ENCODE assay signal across 18 cellular contexts in the genomic region with DNA sequence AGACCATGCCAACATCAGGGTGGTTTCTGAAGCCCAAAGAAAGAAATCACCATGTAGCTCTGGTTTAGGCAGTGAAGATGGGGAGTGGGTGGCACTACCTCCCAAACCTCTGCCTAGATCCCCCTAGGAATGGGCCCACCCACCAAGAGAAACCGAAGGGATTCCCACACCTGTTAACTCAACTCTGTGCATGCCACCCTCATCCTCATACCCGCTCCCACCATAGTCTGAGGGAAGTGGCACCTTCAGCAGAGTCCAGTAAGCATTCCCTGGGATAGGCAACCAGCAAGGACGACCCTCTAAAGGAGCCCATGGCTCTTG. TPM values are rescaled to one million over a fixed set of nuclear protein-coding genes. Genes with fewer than 3 reads are reported as not detected.
DNase-seq lines count a peak whose midpoint lies in the region; ATAC-seq, FAIRE-seq and TF ChIP-seq lines count a peak whose summit lies in the region.
"Had no signal": no experiment of that assay in that cellular context is flagged by ENCODE, and none has a peak within 500 bp of the region (broad histone marks: within the 10 kb centered on the region; RNA-seq: fewer than 3 reads in every experiment).

No MANE protein-coding gene starts in this region.

- intact Hi-C loops in CD4-positive, alpha-beta memory T cell (cut with micrococcal nuclease), result loop anchor here (10.0 kb wide), 1 partner anchor 103 kb away; no protein-coding TSS in a partner anchor

- H3K9me3 Mint-ChIP-seq in CD4-positive, alpha-beta memory T cell, result no peaks in the 10 kb centered on the region
- H3K9me3 Mint-ChIP-seq in GM23338 (no peaks in the 10 kb centered on the region), brain (peaks cover 0 to 2% (median 0%) of the 10 kb centered on the region in 5 experiments)

- no peak overlapping the region for H3K27ac ChIP-seq in CD4-positive, alpha-beta memory T cell (ENCODE audit: low read depth, low read length)
- H3K27ac ChIP-seq in GM23338 (ENCODE audit: low read depth) (no peak overlapping the region), neural cell (ENCODE audit: low read length) (no peak overlapping the region)
- H3K27ac ChIP-seq: C4-2B, GM23248 had no signal

- no peaks in the 10 kb centered on the region for H3K9me3 ChIP-seq in CD4-positive, alpha-beta memory T cell (ENCODE audit: control insufficient read depth in 1 of 2, low read length in 2 of 2)
- H3K9me3 ChIP-seq in neural cell (ENCODE audit: low read length), result no peaks in the 10 kb centered on the region

- CTCF ChIA-PET in CD4-positive, alpha-beta memory T cell (lab: Charles Lee; ENCODE audit: partially characterized antibody), result interaction anchor here (1.2 to 4.9 kb wide), 4 partner anchors 13 to 259 kb away, joined by 5 to 140 read pairs (median 6); no protein-coding TSS in a partner anchor

- H3K4me2 ChIP-seq in GM23338, result peak overlapping the region; percentile 89
- H3K4me2 ChIP-seq in neural cell (ENCODE audit: low read length), result no peak overlapping the region

- peaks cover 46% of the 10 kb centered on the region for H3K27me3 ChIP-seq in CD4-positive, alpha-beta memory T cell (ENCODE audit: insufficient read depth, low read length)
- H3K27me3 ChIP-seq in GM23338 (ENCODE audit: insufficient read depth) (peaks cover 70% of the 10 kb centered on the region), neural cell (ENCODE audit: insufficient read depth, low read depth, low read length) (peaks cover 30% of the 10 kb centered on the region)

- H3K36me3 Mint-ChIP-seq in CD4-positive, alpha-beta memory T cell, result no peaks in the 10 kb centered on the region
- H3K36me3 Mint-ChIP-seq in GM23338 (ENCODE audit: low read depth) (no peaks in the 10 kb centered on the region), brain (no peaks in the 10 kb centered on the region)

- peaks cover 4% of the 10 kb centered on the region; the same call in 1 of the 2 replicates for H4K20me1 ChIP-seq in GM23338 (replicated peaks; ENCODE audit: insufficient read depth)
- H4K20me1 ChIP-seq in neural cell (ENCODE audit: insufficient read depth), result no peaks in the 10 kb centered on the region

- H3K4me3 ChIP-seq in CD4-positive, alpha-beta memory T cell (ENCODE audit: low read length in 2 of 2), result no peak overlapping the region
- peak overlapping the region; percentile 74 for H3K4me3 ChIP-seq in GM23338
- H3K4me3 ChIP-seq in neural cell (ENCODE audit: low read length), result peak overlapping the region; percentile 74
- H3K4me3 ChIP-seq: GM23248 had no signal

- H2AFZ ChIP-seq in GM23338, result 0 out of 2 replicates have a peak overlapping the region, but pooled peaks have one; percentile 90
- H2AFZ ChIP-seq in neural cell (ENCODE audit: low read depth, low read length), result no peak overlapping the region
- H2AFZ ChIP-seq: GM23248 had no signal

- no peaks in the 10 kb centered on the region for H3K9me2 ChIP-seq in GM23338 (ENCODE audit: insufficient read depth)
- H3K9me2 ChIP-seq in neural cell (ENCODE audit: insufficient read depth, low read length), result no peaks in the 10 kb centered on the region

- DNase-seq in CD4-positive, alpha-beta memory T cell, result no peak
- no peak for DNase-seq in GM23338 (ENCODE audit: low spot score)
- no peak for DNase-seq in activated CD8-positive, alpha-beta memory T cell treated with anti-CD3 and anti-CD28 coated beads for 24 hours
- no peak for DNase-seq in RCC 7860 (ENCODE audit: low spot score)
- DNase-seq: activated CD4-positive, alpha-beta T cell treated with anti-CD3 and anti-CD28 coated beads, Interleukin-2, amount 50 U/mL, for 48 hours; activated naive CD4-positive, alpha-beta T cell; effector CD4-positive, alpha-beta T cell; EL; GM23248; Karpas-422; left ventricle myocardium superior; NCI-H1436 treated with DMSO at 0.1 percent for 48 hours; NCI-H226; SHP77 had no signal

- peak overlapping the region; percentile 63 for H3K9ac ChIP-seq in neural cell (ENCODE audit: low read length)
- H3K9ac ChIP-seq: GM23248 had no signal

- no peak for TF ChIP-seq RAD21 in neural cell (conservative IDR thresholded peaks at IDR 0.05)

- H3K79me2 ChIP-seq in GM23338 (replicated peaks; ENCODE audit: insufficient read depth), result no peaks in the 10 kb centered on the region
- peaks cover 6% of the 10 kb centered on the region for H3K79me2 ChIP-seq in neural cell (replicated peaks; ENCODE audit: insufficient read depth, low read length)

- ATAC-seq in GM23338, result no peak
- ATAC-seq in GM21825 (IDR thresholded peaks at IDR 0.05; ENCODE audit: unreplicated experiment), result no peak

- no peak for TF ChIP-seq CTCF in GM23338 (conservative IDR thresholded peaks at IDR 0.05; ENCODE audit: low read depth in 2 of 2)
- no peak for TF ChIP-seq CTCF in brain (conservative IDR thresholded peaks at IDR 0.05)
- no peak for TF ChIP-seq CTCF in neural cell (IDR thresholded peaks at IDR 0.05; ENCODE audit: poor library complexity, severe bottlenecking)

- H3K27ac Mint-ChIP-seq in CD4-positive, alpha-beta memory T cell, result no peak overlapping the region
- H3K27ac Mint-ChIP-seq in GM23338 (no peak overlapping the region), brain (peak overlapping the region in 3 of 5 experiments; percentile 60 to 79 (median 73))

- no peaks in the 10 kb centered on the region for H3K36me3 ChIP-seq in CD4-positive, alpha-beta memory T cell (ENCODE audit: insufficient read depth, low read length)
- H3K36me3 ChIP-seq in GM23338 (ENCODE audit: insufficient read depth) (no peaks in the 10 kb centered on the region), neural cell (ENCODE audit: insufficient read depth, low read length) (no peaks in the 10 kb centered on the region)

- H3K4me1 Mint-ChIP-seq in CD4-positive, alpha-beta memory T cell, result peaks cover 8 to 33% (median 15%) of the 10 kb centered on the region in 4 donors
- peaks cover 33% of the 10 kb centered on the region for H3K4me1 Mint-ChIP-seq in GM23338
- H3K4me1 Mint-ChIP-seq in brain, result peaks cover 35% of the 10 kb centered on the region

- peak overlapping the region; percentile 52 to 79 (median 68) for H3K4me3 Mint-ChIP-seq in CD4-positive, alpha-beta memory T cell
- H3K4me3 Mint-ChIP-seq in GM23338 (peak overlapping the region; percentile 74), brain (peak overlapping the region; percentile 73 to 84 (median 78))

- H3K27me3 Mint-ChIP-seq in CD4-positive, alpha-beta memory T cell, result peaks cover 44 to 53% of the 10 kb centered on the region in 2 donors
- H3K27me3 Mint-ChIP-seq in GM23338 (ENCODE audit: insufficient read depth, low read depth, poor library complexity) (peaks cover 58% of the 10 kb centered on the region), brain (peaks cover 59% of the 10 kb centered on the region)

- peaks cover 8% of the 10 kb centered on the region for H3K4me1 ChIP-seq in CD4-positive, alpha-beta memory T cell (ENCODE audit: insufficient read depth, low read length)
- peaks cover 32% of the 10 kb centered on the region for H3K4me1 ChIP-seq in GM23338 (ENCODE audit: insufficient read depth)

- POLR2A ChIA-PET in CD4-positive, alpha-beta memory T cell (lab: Charles Lee; ENCODE audit: partially characterized antibody), result no interaction called here

- no peak for FAIRE-seq in RCC 7860 (lab: Jason Lieb, UNC)

- no peak for TF ChIP-seq EP300 in neural cell (conservative IDR thresholded peaks at IDR 0.05; ENCODE audit: poor library complexity, severe bottlenecking)

- H3F3A ChIP-seq in GM23338 (replicated peaks; ENCODE audit: low read depth) (peaks cover 3% of the 10 kb centered on the region; the same call in 1 of the 2 replicates), neural cell (ENCODE audit: insufficient read depth, low read length, poor library complexity, severe bottlenecking) (no peaks in the 10 kb centered on the region)

TF ChIP-seq in GM23338, 12 proteins besides CTCF, POLR2A, EP300 and RAD21 (continues in another document):
- no peak for TF ChIP-seq CREB1 (CRISPR knock-in tag; IDR thresholded peaks at IDR 0.05; ENCODE audit: low read depth)

TF ChIP-seq in neural cell, 6 proteins besides CTCF, POLR2A, EP300 and RAD21:
- TF ChIP-seq POLR2AphosphoS5 (IDR thresholded peaks at IDR 0.05), result no peak
- TF ChIP-seq SMC3 (conservative IDR thresholded peaks at IDR 0.05; ENCODE audit: poor library complexity), result no peak
- TF ChIP-seq, protein P1, sequence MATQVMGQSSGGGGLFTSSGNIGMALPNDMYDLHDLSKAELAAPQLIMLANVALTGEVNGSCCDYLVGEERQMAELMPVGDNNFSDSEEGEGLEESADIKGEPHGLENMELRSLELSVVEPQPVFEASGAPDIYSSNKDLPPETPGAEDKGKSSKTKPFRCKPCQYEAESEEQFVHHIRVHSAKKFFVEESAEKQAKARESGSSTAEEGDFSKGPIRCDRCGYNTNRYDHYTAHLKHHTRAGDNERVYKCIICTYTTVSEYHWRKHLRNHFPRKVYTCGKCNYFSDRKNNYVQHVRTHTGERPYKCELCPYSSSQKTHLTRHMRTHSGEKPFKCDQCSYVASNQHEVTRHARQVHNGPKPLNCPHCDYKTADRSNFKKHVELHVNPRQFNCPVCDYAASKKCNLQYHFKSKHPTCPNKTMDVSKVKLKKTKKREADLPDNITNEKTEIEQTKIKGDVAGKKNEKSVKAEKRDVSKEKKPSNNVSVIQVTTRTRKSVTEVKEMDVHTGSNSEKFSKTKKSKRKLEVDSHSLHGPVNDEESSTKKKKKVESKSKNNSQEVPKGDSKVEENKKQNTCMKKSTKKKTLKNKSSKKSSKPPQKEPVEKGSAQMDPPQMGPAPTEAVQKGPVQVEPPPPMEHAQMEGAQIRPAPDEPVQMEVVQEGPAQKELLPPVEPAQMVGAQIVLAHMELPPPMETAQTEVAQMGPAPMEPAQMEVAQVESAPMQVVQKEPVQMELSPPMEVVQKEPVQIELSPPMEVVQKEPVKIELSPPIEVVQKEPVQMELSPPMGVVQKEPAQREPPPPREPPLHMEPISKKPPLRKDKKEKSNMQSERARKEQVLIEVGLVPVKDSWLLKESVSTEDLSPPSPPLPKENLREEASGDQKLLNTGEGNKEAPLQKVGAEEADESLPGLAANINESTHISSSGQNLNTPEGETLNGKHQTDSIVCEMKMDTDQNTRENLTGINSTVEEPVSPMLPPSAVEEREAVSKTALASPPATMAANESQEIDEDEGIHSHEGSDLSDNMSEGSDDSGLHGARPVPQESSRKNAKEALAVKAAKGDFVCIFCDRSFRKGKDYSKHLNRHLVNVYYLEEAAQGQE (IDR thresholded peaks at IDR 0.05; ENCODE audit: borderline replicate concordance), result no peak
- no peak for TF ChIP-seq MXI1 (conservative IDR thresholded peaks at IDR 0.05; ENCODE audit: poor library complexity, severe bottlenecking)
- TF ChIP-seq EZH2 (IDR thresholded peaks at IDR 0.05; ENCODE audit: borderline replicate concordance, insufficient read depth, low read length, poor library complexity, severe bottlenecking), result no peak
- no peak for TF ChIP-seq TAF1 (IDR thresholded peaks at IDR 0.05; ENCODE audit: low read depth)

RNA-seq across cellular contexts. Expression of a gene that starts 1.7 kb away (rescaled TPM):
- total RNA-seq in CD4-positive, alpha-beta memory T cell, result under 1 TPM; 0.06 to 0.22 TPM
- polyA plus RNA-seq in CD4-positive, alpha-beta memory T cell, result under 1 TPM; 0.93 to 0.94 TPM
- 0.54 and 0.80 TPM in 2 replicates for total RNA-seq in GM23338 (2014; rRNA removed; shearing (Covaris generic))
- polyA plus RNA-seq in GM23338 (2016; fragmentation: Nextera tagmentation; extraction: Ambion mirVana) (0.08 and 0.14 TPM in 2 replicates), brain (ENCODE audit: insufficient read depth, low read depth, low replicate concordance) (3.6 TPM), neural cell (7.2 and 10.3 TPM in 2 replicates)
- polyA minus RNA-seq in neural cell, result 47.0 and 66.1 TPM in 2 replicates
- polyA plus RNA-seq: GM23248 had no signal

Comparison
In these comparisons a context has a peak if more than half of its experiments do, and no peak if none do; other contexts are left out.
1. H3K4me3 ChIP-seq: peak in GM23338 (single experiment) and neural cell (single experiment); none in CD4-positive, alpha-beta memory T cell (0 of 2).
2. H3K27ac Mint-ChIP-seq: peak in brain (3 of 5); none in CD4-positive, alpha-beta memory T cell (0 of 7) and GM23338 (single experiment).
3. Peak in every context shown above with its lines, with median percentiles within 50 percentile points of each other: H3K4me3 Mint-ChIP-seq.